In genomic region chr6:125792172-125792571, GRCh38 we compare ENCODE assay signal across 1 cellular context.
TF ChIP-seq lines count a peak whose summit lies in the region.

No MANE protein-coding gene starts in this region.

TF ChIP-seq in WTC11, 78 proteins besides CTCF, POLR2A, EP300 and RAD21 (continued from another document):
- TF ChIP-seq, protein P1, sequence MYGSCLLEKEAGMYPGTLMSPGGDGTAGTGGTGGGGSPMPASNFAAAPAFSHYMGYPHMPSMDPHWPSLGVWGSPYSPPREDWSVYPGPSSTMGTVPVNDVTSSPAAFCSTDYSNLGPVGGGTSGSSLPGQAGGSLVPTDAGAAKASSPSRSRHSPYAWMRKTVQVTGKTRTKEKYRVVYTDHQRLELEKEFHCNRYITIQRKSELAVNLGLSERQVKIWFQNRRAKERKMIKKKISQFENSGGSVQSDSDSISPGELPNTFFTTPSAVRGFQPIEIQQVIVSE (CRISPR knock-in tag; IDR thresholded peaks at IDR 0.05; ENCODE audit: borderline replicate concordance) = no peak
- no peak for TF ChIP-seq ZNF219 (CRISPR knock-in tag; IDR thresholded peaks at IDR 0.05; ENCODE audit: borderline replicate concordance)
- TF ChIP-seq, protein P2, sequence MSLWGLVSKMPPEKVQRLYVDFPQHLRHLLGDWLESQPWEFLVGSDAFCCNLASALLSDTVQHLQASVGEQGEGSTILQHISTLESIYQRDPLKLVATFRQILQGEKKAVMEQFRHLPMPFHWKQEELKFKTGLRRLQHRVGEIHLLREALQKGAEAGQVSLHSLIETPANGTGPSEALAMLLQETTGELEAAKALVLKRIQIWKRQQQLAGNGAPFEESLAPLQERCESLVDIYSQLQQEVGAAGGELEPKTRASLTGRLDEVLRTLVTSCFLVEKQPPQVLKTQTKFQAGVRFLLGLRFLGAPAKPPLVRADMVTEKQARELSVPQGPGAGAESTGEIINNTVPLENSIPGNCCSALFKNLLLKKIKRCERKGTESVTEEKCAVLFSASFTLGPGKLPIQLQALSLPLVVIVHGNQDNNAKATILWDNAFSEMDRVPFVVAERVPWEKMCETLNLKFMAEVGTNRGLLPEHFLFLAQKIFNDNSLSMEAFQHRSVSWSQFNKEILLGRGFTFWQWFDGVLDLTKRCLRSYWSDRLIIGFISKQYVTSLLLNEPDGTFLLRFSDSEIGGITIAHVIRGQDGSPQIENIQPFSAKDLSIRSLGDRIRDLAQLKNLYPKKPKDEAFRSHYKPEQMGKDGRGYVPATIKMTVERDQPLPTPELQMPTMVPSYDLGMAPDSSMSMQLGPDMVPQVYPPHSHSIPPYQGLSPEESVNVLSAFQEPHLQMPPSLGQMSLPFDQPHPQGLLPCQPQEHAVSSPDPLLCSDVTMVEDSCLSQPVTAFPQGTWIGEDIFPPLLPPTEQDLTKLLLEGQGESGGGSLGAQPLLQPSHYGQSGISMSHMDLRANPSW (CRISPR knock-in tag; conservative IDR thresholded peaks at IDR 0.05; ENCODE audit: low read depth) = no peak
- TF ChIP-seq ELF4 (CRISPR knock-in tag; IDR thresholded peaks at IDR 0.05; ENCODE audit: low read depth) = no peak
- no peak for TF ChIP-seq TEAD4 (CRISPR knock-in tag; IDR thresholded peaks at IDR 0.05)
- no peak for TF ChIP-seq FOXP1 (CRISPR knock-in tag; IDR thresholded peaks at IDR 0.05; ENCODE audit: borderline replicate concordance)
- no peak for TF ChIP-seq GRHL2 (CRISPR knock-in tag; IDR thresholded peaks at IDR 0.05; ENCODE audit: insufficient replicate concordance, severe bottlenecking)
- TF ChIP-seq EMX1 (CRISPR knock-in tag; IDR thresholded peaks at IDR 0.05) = no peak
- TF ChIP-seq TP53 (CRISPR knock-in tag; IDR thresholded peaks at IDR 0.05) = no peak
TF ChIP-seq in WTC11: peak in this region for 0.
